1 cellular context compared by ENCODE assay signal in genomic region chr1:37814257-37814656, GRCh38.
TF ChIP-seq lines count a peak whose summit lies in the region.

No MANE protein-coding gene starts in this region.

TF ChIP-seq in WTC11, 78 proteins besides CTCF, POLR2A, EP300 and RAD21 (continued from another document):
- TF ChIP-seq ERG (CRISPR knock-in tag; IDR thresholded peaks at IDR 0.05) (no peak), NR1H2 (CRISPR knock-in tag; IDR thresholded peaks at IDR 0.05) (no peak), TCF7 (CRISPR knock-in tag; IDR thresholded peaks at IDR 0.05; ENCODE audit: low read depth) (no peak), ZNF532 (CRISPR knock-in tag; IDR thresholded peaks at IDR 0.05; ENCODE audit: borderline replicate concordance) (no peak), JAZF1 (CRISPR knock-in tag; IDR thresholded peaks at IDR 0.05) (no peak), TP53 (CRISPR knock-in tag; IDR thresholded peaks at IDR 0.05) (no peak), ZNF219 (CRISPR knock-in tag; IDR thresholded peaks at IDR 0.05; ENCODE audit: borderline replicate concordance) (no peak), SP1 (CRISPR knock-in tag; conservative IDR thresholded peaks at IDR 0.05) (no peak)
TF ChIP-seq in WTC11: peak in this region for 0.
